ENCODE assay signal across 19 cellular contexts in the genomic region with DNA sequence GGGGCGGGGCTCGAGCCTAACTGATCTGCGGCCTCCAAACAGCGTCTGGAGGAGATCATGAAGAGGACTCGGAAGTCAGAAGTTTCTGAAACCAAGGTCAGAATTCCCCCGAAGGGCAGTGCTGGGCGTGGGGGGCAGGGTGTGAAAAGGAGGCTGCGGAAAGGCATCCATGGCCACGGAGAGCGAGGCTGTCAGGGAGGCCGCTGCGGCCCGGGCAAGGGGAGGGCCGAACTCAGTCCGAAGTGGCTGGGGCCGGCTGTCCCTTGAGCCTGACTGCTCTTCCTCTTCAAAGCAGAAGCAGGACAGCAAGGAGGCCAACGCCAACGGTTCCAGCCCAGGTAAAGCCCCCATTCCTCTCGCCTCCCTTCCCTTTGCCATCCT. TPM values are rescaled to one million over a fixed set of nuclear protein-coding genes. Genes with fewer than 3 reads are reported as not detected.
A peak's percentile ranks its signal among the peaks of the same experiment; 100 is the strongest.
DNase-seq lines count a peak whose midpoint lies in the region; ATAC-seq and TF ChIP-seq lines count a peak whose summit lies in the region.
"Had no signal": no experiment of that assay in that cellular context is flagged by ENCODE, and none has a peak within 500 bp of the region (broad histone marks: within the 10 kb centered on the region; RNA-seq: fewer than 3 reads in every experiment).

No MANE protein-coding gene starts in this region.

- TF ChIP-seq EP300 in transverse colon (IDR thresholded peaks at IDR 0.05; ENCODE audit: low read depth) = no peak

- H3K27ac ChIP-seq in heart right ventricle (peak overlapping the region in 8 of 10 donors; percentile 28 to 100 (median 89)), endodermal cell (ENCODE audit: low read depth, low read length) (no peak overlapping the region), neural progenitor cell (no peak overlapping the region), transverse colon (peak overlapping the region; percentile 79 to 86 (median 82))
- H3K27ac ChIP-seq: BLaER1, foreskin keratinocyte had no signal

- in situ Hi-C loops in transverse colon (cut with MboI; ENCODE audit: low pct_ligation_motif_present in 1 of 4, low pct_unique_long_range_greater_than_20kb in 1 of 4, low sequenced_read_pairs in 3 of 4) = loop anchor here in 3 of 4 donors (25.0 kb wide), 2 partner anchors 108 to 233 kb away; no protein-coding TSS in a partner anchor

- H3K9ac ChIP-seq in endodermal cell (ENCODE audit: extremely low read depth, low read length, poor library complexity, severe bottlenecking) (no peak overlapping the region), neural progenitor cell (no peak overlapping the region)
- H3K9ac ChIP-seq: BLaER1, SK-N-SH had no signal

- H3F3A ChIP-seq in neural progenitor cell (ENCODE audit: low read depth) = peaks cover 37% of the 10 kb centered on the region

- H3K4me1 Mint-ChIP-seq in endodermal cell = peaks cover 15% of the 10 kb centered on the region
- H3K4me1 Mint-ChIP-seq in neural progenitor cell = peaks cover 16% of the 10 kb centered on the region
- H3K4me1 Mint-ChIP-seq: activated T-helper 17 cell treated with anti-CD3 and anti-CD28 coated beads, Interleukin-2, amount 50 U/mL, for 72 hours had no signal

- peaks cover 60% of the 10 kb centered on the region for H4K20me1 ChIP-seq in neural progenitor cell (ENCODE audit: low read depth)

- H2AFZ ChIP-seq in neural progenitor cell (replicated peaks) = no peak overlapping the region

- no peaks in the 10 kb centered on the region for H3K79me2 ChIP-seq in neural progenitor cell (ENCODE audit: low read depth)

- intact Hi-C loops in heart right ventricle (cut with DNase I) = no loop called here
- intact Hi-C loops in left ventricle myocardium superior (cut with micrococcal nuclease) = no loop called here
- intact Hi-C loops in transverse colon (cut with DNase I; ENCODE audit: low total_unique reads) = no loop called here

- H3K4me3 ChIP-seq in heart right ventricle (no peak overlapping the region), endodermal cell (ENCODE audit: low read length) (no peak overlapping the region), neural progenitor cell (no peak overlapping the region), transverse colon (peak overlapping the region in 2 of 4 donors; percentile 24 to 36)
- H3K4me3 ChIP-seq: BLaER1, coronary artery had no signal

- H3K9me3 ChIP-seq in heart right ventricle (no peaks in the 10 kb centered on the region), endodermal cell (ENCODE audit: control insufficient read depth, low read length) (no peaks in the 10 kb centered on the region), neural progenitor cell (ENCODE audit: low read depth) (no peaks in the 10 kb centered on the region), transverse colon (no peaks in the 10 kb centered on the region)
- H3K9me3 ChIP-seq: BLaER1, SK-N-SH, upper lobe of left lung had no signal

- peaks cover 10 to 89% (median 65%) of the 10 kb centered on the region in 9 donors for H3K36me3 ChIP-seq in heart right ventricle
- peaks cover 62% of the 10 kb centered on the region for H3K36me3 ChIP-seq in endodermal cell (ENCODE audit: control insufficient read depth, insufficient read depth, low read length)
- peaks cover 8% of the 10 kb centered on the region for H3K36me3 ChIP-seq in neural progenitor cell
- H3K36me3 ChIP-seq in transverse colon = peaks cover 0 to 34% (median 10%) of the 10 kb centered on the region in 4 donors

- H3K4me3 Mint-ChIP-seq in endodermal cell (peak overlapping the region; percentile 26), neural progenitor cell (no peak overlapping the region)
- H3K4me3 Mint-ChIP-seq: activated naive CD8-positive, alpha-beta T cell treated with anti-CD3 and anti-CD28 coated beads, Interleukin-2, amount 10 ng/mL, durations not matched to agents 7 days and 5 days; activated T-helper 17 cell treated with anti-CD3 and anti-CD28 coated beads, Interleukin-2, amount 50 U/mL, for 72 hours; brain had no signal

- no peaks in the 10 kb centered on the region for H3K9me3 Mint-ChIP-seq in endodermal cell
- H3K9me3 Mint-ChIP-seq in neural progenitor cell = no peaks in the 10 kb centered on the region
- H3K9me3 Mint-ChIP-seq: activated naive CD8-positive, alpha-beta T cell treated with anti-CD3 and anti-CD28 coated beads, Interleukin-2, amount 10 ng/mL, durations not matched to agents 7 days and 5 days; activated T-helper 17 cell treated with anti-CD3 and anti-CD28 coated beads, Interleukin-2, amount 50 U/mL, for 72 hours; brain had no signal

- H3K27me3 ChIP-seq in heart right ventricle = no peaks in the 10 kb centered on the region
- no peaks in the 10 kb centered on the region for H3K27me3 ChIP-seq in endodermal cell (ENCODE audit: control insufficient read depth, insufficient read depth, low read length, poor library complexity, severe bottlenecking)
- H3K27me3 ChIP-seq in neural progenitor cell = peaks cover 10% of the 10 kb centered on the region
- no peaks in the 10 kb centered on the region for H3K27me3 ChIP-seq in transverse colon
- H3K27me3 ChIP-seq: BLaER1, foreskin keratinocyte, upper lobe of left lung had no signal

- H3K4me2 ChIP-seq in neural progenitor cell = peak overlapping the region; percentile 78
- H3K4me2 ChIP-seq: BLaER1, SK-N-SH had no signal

- 41 to 61% methylated on average over 19 of the region's 19 CpGs for WGBS in heart right ventricle, 2 donors
- 82 to 85% methylated on average over 8 to 19 of the region's 19 CpGs for WGBS in endodermal cell (ENCODE audit: insufficient coverage in 1 of 2, insufficient read length in 1 of 2), 2 experiments
- WGBS in transverse colon (ENCODE audit: low coverage in 1 of 2), 2 donors = 84 to 100% methylated on average over 1 to 19 of the region's 19 CpGs

- H3K36me3 Mint-ChIP-seq in endodermal cell (ENCODE audit: low read depth) = peaks cover 57% of the 10 kb centered on the region
- H3K36me3 Mint-ChIP-seq in neural progenitor cell = peaks cover 23% of the 10 kb centered on the region

- H3K4me1 ChIP-seq in heart right ventricle (peaks cover 19 to 62% (median 32%) of the 10 kb centered on the region in 9 donors), endodermal cell (ENCODE audit: control insufficient read depth, insufficient read depth, low read length) (peaks cover 6% of the 10 kb centered on the region), neural progenitor cell (peaks cover 15% of the 10 kb centered on the region), transverse colon (peaks cover 16 to 51% (median 28%) of the 10 kb centered on the region in 4 donors)

- H3K27ac Mint-ChIP-seq in endodermal cell = peak overlapping the region; percentile 70
- no peak overlapping the region for H3K27ac Mint-ChIP-seq in neural progenitor cell
- H3K27ac Mint-ChIP-seq: activated naive CD8-positive, alpha-beta T cell treated with anti-CD3 and anti-CD28 coated beads, Interleukin-2, amount 10 ng/mL, durations not matched to agents 7 days and 5 days; activated T-helper 17 cell treated with anti-CD3 and anti-CD28 coated beads, Interleukin-2, amount 50 U/mL, for 72 hours had no signal

- TF ChIP-seq CTCF in heart right ventricle (IDR thresholded peaks at IDR 0.05) = no peak
- TF ChIP-seq CTCF in endodermal cell (conservative IDR thresholded peaks at IDR 0.05) = no peak
- no peak for TF ChIP-seq CTCF in neural progenitor cell (IDR thresholded peaks at IDR 0.05)
- TF ChIP-seq CTCF in transverse colon (IDR thresholded peaks at IDR 0.05) = no peak

- H3K27me3 Mint-ChIP-seq in endodermal cell (ENCODE audit: insufficient read depth) = no peaks in the 10 kb centered on the region
- H3K27me3 Mint-ChIP-seq in neural progenitor cell (ENCODE audit: insufficient read depth, low read depth) = peaks cover 12% of the 10 kb centered on the region
- H3K27me3 Mint-ChIP-seq: activated naive CD8-positive, alpha-beta T cell treated with anti-CD3 and anti-CD28 coated beads, Interleukin-2, amount 10 ng/mL, durations not matched to agents 7 days and 5 days; activated T-helper 17 cell treated with anti-CD3 and anti-CD28 coated beads, Interleukin-2, amount 50 U/mL, for 72 hours; brain had no signal

- no peak for DNase-seq in heart right ventricle
- DNase-seq in left ventricle myocardium superior = no peak
- no peak for DNase-seq in endodermal cell
- DNase-seq in neural progenitor cell (ENCODE audit: low spot score) = no peak
- DNase-seq in transverse colon = no peak
- DNase-seq in stimulated activated CD4-positive, alpha-beta T cell treated with anti-CD3 and anti-CD28 coated beads, Interleukin-2, amount 100 ng/mL, for 48 hours = no peak
- DNase-seq: activated naive CD8-positive, alpha-beta T cell treated with anti-CD3 and anti-CD28 coated beads, Interleukin-2, amount 10 ng/mL, durations not matched to agents 7 days and 5 days; DMS 273 treated with DMSO at 0.1 percent for 48 hours; NCI-H774; stimulated activated naive CD4-positive, alpha-beta T cell had no signal

- ATAC-seq in heart right ventricle (no peak), left ventricle myocardium superior (no peak), HG03045 (IDR thresholded peaks at IDR 0.05; ENCODE audit: unreplicated experiment) (no peak), HG02938 (IDR thresholded peaks at IDR 0.05; ENCODE audit: unreplicated experiment) (no peak)
- ATAC-seq: activated T-helper 17 cell treated with anti-CD3 and anti-CD28 coated beads, Interleukin-2, amount 50 U/mL, for 72 hours had no signal

- TF ChIP-seq POLR2A in transverse colon (IDR thresholded peaks at IDR 0.05) = no peak

RNA-seq across cellular contexts. Expression of gene MAP7D1, which starts 23.2 kb away (rescaled TPM):
- total RNA-seq in heart right ventricle (100 to 1,000 TPM; 277 to 364 (median 325) TPM), left ventricle myocardium superior (385 TPM), endodermal cell (100 to 1,000 TPM; 119 to 120 TPM), neural progenitor cell (ENCODE audit: low replicate concordance) (35.0 and 81.1 TPM in 2 replicates), transverse colon (100 to 1,000 TPM in 1 of 4 donors, 10 to 100 TPM in 3; 74.3 to 187 (median 86.0) TPM)
- polyA plus RNA-seq in heart right ventricle = 100 to 1,000 TPM; 176 to 225 TPM
- polyA plus RNA-seq in endodermal cell (2013, experiment 1 of 2) = 121 TPM
- 114 TPM for polyA plus RNA-seq in endodermal cell (2013, experiment 2 of 2)

RNA-seq across cellular contexts. Expression of gene TRAPPC3, which starts 29.9 kb away (rescaled TPM):
- total RNA-seq in heart right ventricle (10 to 100 TPM; 41.6 to 62.6 (median 48.4) TPM), left ventricle myocardium superior (57.8 TPM), endodermal cell (10 to 100 TPM; 61.5 to 79.9 TPM), neural progenitor cell (ENCODE audit: low replicate concordance) (44.9 and 69.4 TPM in 2 replicates), transverse colon (100 to 1,000 TPM in 3 of 4 donors, 10 to 100 TPM in 1; 54.6 to 165 (median 105) TPM)
- 10 to 100 TPM; 33.6 to 73.8 TPM for polyA plus RNA-seq in heart right ventricle
- 69.1 TPM for polyA plus RNA-seq in endodermal cell (2013, experiment 1 of 2)
- polyA plus RNA-seq in endodermal cell (2013, experiment 2 of 2) = 71.4 TPM

RNA-seq across cellular contexts. Expression of gene THRAP3, which starts 45.0 kb away (rescaled TPM):
- total RNA-seq in heart right ventricle = 100 to 1,000 TPM in 5 of 10 donors, 10 to 100 TPM in 5; 85.3 to 109 (median 100) TPM
- polyA plus RNA-seq in heart right ventricle = 10 to 100 TPM; 22.8 to 35.1 TPM
- total RNA-seq in left ventricle myocardium superior = 67.9 TPM
- 100 to 1,000 TPM; 145 to 165 TPM for total RNA-seq in endodermal cell
- 110 TPM for polyA plus RNA-seq in endodermal cell (2013, experiment 1 of 2)
- 105 TPM for polyA plus RNA-seq in endodermal cell (2013, experiment 2 of 2)
- 123 and 138 TPM in 2 replicates for total RNA-seq in neural progenitor cell (ENCODE audit: low replicate concordance)
- total RNA-seq in transverse colon = 10 to 100 TPM; 25.8 to 73.7 (median 59.9) TPM

RNA-seq across cellular contexts. Expression of gene COL8A2, which starts 54.2 kb away (rescaled TPM):
- total RNA-seq in heart right ventricle (1 to 10 TPM in 3 of 10 donors, under 1 TPM in 7; 0.53 to 2.0 (median 0.73) TPM), left ventricle myocardium superior (0.67 TPM), endodermal cell (under 1 TPM; 0.18 to 0.40 TPM), neural progenitor cell (ENCODE audit: low replicate concordance) (0.06 TPM in 1 of 2 replicates, not detected in the other), transverse colon (1 to 10 TPM; 1.2 to 5.4 (median 1.7) TPM)
- under 1 TPM; 0.58 to 0.80 TPM for polyA plus RNA-seq in heart right ventricle
- polyA plus RNA-seq in endodermal cell (2013, experiment 1 of 2) = 1.7 TPM
- polyA plus RNA-seq in endodermal cell (2013, experiment 2 of 2) = 1.7 TPM

Comparison
In these comparisons a context has a peak if more than half of its experiments do, and no peak if none do; other contexts are left out.
1. H3K27ac ChIP-seq: peak in heart right ventricle (8 of 10) and transverse colon (4 of 4); none in endodermal cell (single experiment) and neural progenitor cell (single experiment).